ENCODE assay signal across 8 cellular contexts in genomic region chr9:34381323-34381722, GRCh38. TPM values are rescaled to one million over a fixed set of nuclear protein-coding genes. Genes with fewer than 3 reads are reported as not detected.
A peak's percentile ranks its signal among the peaks of the same experiment; 100 is the strongest.
DNase-seq lines count a peak whose midpoint lies in the region; ATAC-seq and TF ChIP-seq lines count a peak whose summit lies in the region.

No MANE protein-coding gene starts in this region.

- intact Hi-C loops in Panc1 (cut with micrococcal nuclease; ENCODE audit: unreplicated experiment) (no loop called here), heart right ventricle (cut with DNase I) (loop anchor here in 2 of 10 donors (10.0 kb wide), 2 partner anchors 53 to 127 kb away; no protein-coding TSS in a partner anchor), posterior cingulate gyrus (cut with DNase I) (no loop called here)

- H3K36me3 ChIP-seq in Panc1 (ENCODE audit: control insufficient read depth, insufficient read depth, low read length) (no peaks in the 10 kb centered on the region), heart right ventricle (no peaks in the 10 kb centered on the region)

- H3K4me3 ChIP-seq in Panc1 (ENCODE audit: low read depth in 2 of 2, low read length in 2 of 2): peak overlapping the region; percentile 53 to 72
- H3K4me3 ChIP-seq in heart right ventricle: peak overlapping the region; percentile 16 to 86 (median 65)

- H3K27me3 ChIP-seq in Panc1 (ENCODE audit: control insufficient read depth, insufficient read depth, low read length): no peaks in the 10 kb centered on the region
- H3K27me3 ChIP-seq in heart right ventricle: peaks cover 0 to 9% (median 0%) of the 10 kb centered on the region in 7 donors

- WGBS in heart right ventricle, 2 donors: 28 to 38% methylated on average over 17 of the region's 17 CpGs

- in situ Hi-C loops in GM13976 (cut with MboI; ENCODE audit: low sequenced_read_pairs, unreplicated experiment): no loop called here
- in situ Hi-C loops in Panc1 (cut with HindIII; ENCODE audit: low pct_unique_long_range_greater_than_20kb, low sequenced_read_pairs): no loop called here

- H3K9me3 ChIP-seq in Panc1 (ENCODE audit: control insufficient read depth, insufficient read depth, low read depth, low read length) (no peaks in the 10 kb centered on the region), heart right ventricle (no peaks in the 10 kb centered on the region)

- H3K27ac ChIP-seq in Panc1 (ENCODE audit: low read length) (0 out of 2 replicates have a peak overlapping the region, but pooled peaks have one; percentile 31), heart right ventricle (peak overlapping the region in 9 of 10 donors; percentile 13 to 90 (median 82))

- CTCF ChIA-PET in Panc1 (lab: Charles Lee): interaction anchor here (1.0 kb wide), 1 partner anchor 22 kb away, joined by 3 read pairs; no protein-coding TSS in a partner anchor

- POLR2A ChIA-PET in Panc1 (lab: Charles Lee): no interaction called here

- peak; percentile 19 for DNase-seq in GM13976 (ENCODE audit: low spot score)
- DNase-seq in Panc1 (ENCODE audit: low read depth, low spot score): no peak
- peak; percentile 39 to 42 for DNase-seq in heart right ventricle
- peak in 6 of 10 donors; percentile 33 to 92 (median 70) for DNase-seq in posterior cingulate gyrus
- DNase-seq in D341Med (ENCODE audit: low spot score): no peak

- no peak for TF ChIP-seq CTCF in GM13976 (IDR thresholded peaks at IDR 0.05; ENCODE audit: borderline replicate concordance, control extremely low read depth, extremely low read depth, insufficient read depth, missing control alignments)
- no peak for TF ChIP-seq CTCF in Panc1 (IDR thresholded peaks at IDR 0.05)
- no peak for TF ChIP-seq CTCF in heart right ventricle (IDR thresholded peaks at IDR 0.05)

- H3K4me1 ChIP-seq in Panc1 (ENCODE audit: control insufficient read depth, insufficient read depth, low read length): peaks cover 11% of the 10 kb centered on the region
- H3K4me1 ChIP-seq in heart right ventricle: peaks cover 6 to 39% (median 30%) of the 10 kb centered on the region in 9 donors

- BruUV-seq in Panc1 (replicated peaks; lab: Mats Ljungman, UMichigan): no TSS peak

- ATAC-seq in Panc1: no peak
- peak in 6 of 8 donors; percentile 5 to 23 (median 14) for ATAC-seq in heart right ventricle
- no peak for ATAC-seq in GM21737 (IDR thresholded peaks at IDR 0.05; ENCODE audit: unreplicated experiment)
- ATAC-seq in GM18861 (IDR thresholded peaks at IDR 0.05; ENCODE audit: unreplicated experiment): no peak
- ATAC-seq in GM21786 (IDR thresholded peaks at IDR 0.05; ENCODE audit: unreplicated experiment): no peak

RNA-seq across cellular contexts. Expression of gene MYORG, which starts 4.6 kb away (rescaled TPM):
- total RNA-seq in Panc1 (2021; ENCODE audit: unreplicated experiment): 9.7 TPM
- polyA plus RNA-seq in Panc1 (2012; ENCODE audit: insufficient read length): 6.7 TPM
- 1 to 10 TPM; 4.9 to 9.1 (median 7.1) TPM for total RNA-seq in heart right ventricle
- polyA plus RNA-seq in heart right ventricle: 1 to 10 TPM; 1.3 to 4.8 TPM

RNA-seq across cellular contexts. Expression of gene NUDT2, which starts 52.0 kb away (rescaled TPM):
- total RNA-seq in Panc1 (2021; ENCODE audit: unreplicated experiment) (36.2 TPM), heart right ventricle (10 to 100 TPM; 14.4 to 24.8 (median 18.4) TPM)
- 32.3 TPM for polyA plus RNA-seq in Panc1 (2012; ENCODE audit: insufficient read length)
- polyA plus RNA-seq in heart right ventricle: 10 to 100 TPM; 17.2 to 28.9 TPM

RNA-seq across cellular contexts. Expression of gene KIF24, which starts 52.3 kb away (rescaled TPM):
- total RNA-seq in Panc1 (2021; ENCODE audit: unreplicated experiment): 7.2 TPM
- 2.6 TPM for polyA plus RNA-seq in Panc1 (2012; ENCODE audit: insufficient read length)
- total RNA-seq in heart right ventricle: 1 to 10 TPM in 1 of 10 donors, under 1 TPM in 9; 0.25 to 1.2 (median 0.50) TPM
- polyA plus RNA-seq in heart right ventricle: under 1 TPM; 0.29 to 0.43 TPM

Comparison
In these comparisons a context has a peak if more than half of its experiments do, and no peak if none do; other contexts are left out.
1. DNase-seq: peak in GM13976 (single experiment), heart right ventricle (2 of 2) and posterior cingulate gyrus (6 of 10); none in Panc1 (single experiment) and D341Med (single experiment).
2. ATAC-seq: peak in heart right ventricle (6 of 8); none in Panc1 (single experiment), GM21737 (single experiment), GM18861 (single experiment) and GM21786 (single experiment).